Comparison of ENCODE assay signal across 11 cellular contexts in the genomic region with DNA sequence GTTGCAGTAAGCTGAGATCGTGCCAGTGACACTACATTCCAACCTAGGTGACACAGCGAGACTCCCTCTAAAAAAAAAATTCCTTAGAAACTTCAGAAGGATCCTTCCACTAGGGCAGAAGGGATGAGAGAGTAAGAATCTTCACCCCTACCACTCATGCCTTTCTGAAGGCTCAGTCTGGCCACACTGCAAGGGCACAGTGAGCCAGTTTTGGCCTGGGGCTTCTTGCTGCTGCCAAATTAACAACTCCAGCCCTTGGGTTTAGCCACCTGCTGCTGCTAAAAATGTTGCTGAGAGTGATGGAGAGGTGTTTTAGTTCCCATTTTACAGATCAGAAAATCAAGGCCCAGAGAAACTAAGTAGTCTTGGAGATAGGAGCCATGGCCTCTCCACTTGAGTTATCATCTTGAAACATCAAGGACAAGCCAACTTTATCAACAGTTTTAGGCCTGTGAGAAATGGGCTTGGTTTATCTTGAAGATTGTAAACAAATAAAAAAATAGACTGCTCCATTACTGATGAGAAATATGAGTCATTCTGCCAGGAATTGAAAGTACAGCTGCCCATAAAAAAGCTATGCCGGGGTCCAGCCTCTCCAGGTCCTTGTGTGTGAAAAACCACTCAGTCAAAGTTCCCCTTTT. TPM values are rescaled to one million over a fixed set of nuclear protein-coding genes. Genes with fewer than 3 reads are reported as not detected.
DNase-seq lines count a peak whose midpoint lies in the region; ATAC-seq and TF ChIP-seq lines count a peak whose summit lies in the region.
"Had no signal": no experiment of that assay in that cellular context is flagged by ENCODE, and none has a peak within 500 bp of the region (broad histone marks: within the 10 kb centered on the region; RNA-seq: fewer than 3 reads in every experiment).

No MANE protein-coding gene starts in this region.

- TF ChIP-seq CTCF in cardiac fibroblast (IDR thresholded peaks at IDR 0.05; ENCODE audit: low read depth, low read length) (no peak), osteoblast (IDR thresholded peaks at IDR 0.05; ENCODE audit: extremely low read depth, low read depth, low read length) (no peak)

- H3K27ac ChIP-seq in osteoblast (ENCODE audit: low read depth, low read length), result no peak overlapping the region
- H3K27ac ChIP-seq: parathyroid adenoma had no signal

- no peaks in the 10 kb centered on the region for H3K79me2 ChIP-seq in osteoblast (ENCODE audit: insufficient read depth, low read length)
- H3K79me2 ChIP-seq: parathyroid adenoma had no signal

- DNase-seq in activated T-cell treated with anti-CD3 and anti-CD28 coated beads, Interleukin-2, amount 50 U/mL, for 24 hours, result no peak
- DNase-seq in activated T-cell treated with anti-CD3 and anti-CD28 coated beads, Interleukin-2, amount 50 U/mL, for 48 hours, result no peak
- DNase-seq in MV-4-11 (lab: John Stamatoyannopoulos, UW) (peak; percentile 69), cardiac fibroblast (ENCODE audit: low read depth in 2 of 2) (peak; percentile 23 to 29), osteoblast (ENCODE audit: insufficient read length, low spot score, missing footprints) (peak; percentile 44), COLO668 (lab: John Stamatoyannopoulos, UW; ENCODE audit: unreplicated experiment) (no peak), 8988T (no peak)
- DNase-seq: left ventricle myocardium superior had no signal

- peak overlapping the region; percentile 28 for H3K4me3 Mint-ChIP-seq in activated T-cell treated with anti-CD3 and anti-CD28 coated beads, Interleukin-2, amount 50 U/mL, for 24 hours

- H4K20me1 ChIP-seq in osteoblast (ENCODE audit: insufficient read depth, low read length), result no peaks in the 10 kb centered on the region

- peaks cover 6% of the 10 kb centered on the region for H3K4me1 ChIP-seq in osteoblast (ENCODE audit: insufficient read depth, low read length)

- H3K27ac Mint-ChIP-seq in activated T-cell treated with anti-CD3 and anti-CD28 coated beads, Interleukin-2, amount 50 U/mL, for 24 hours, result peak overlapping the region; percentile 86

- peaks cover 1% of the 10 kb centered on the region for H3K36me3 Mint-ChIP-seq in activated T-cell treated with anti-CD3 and anti-CD28 coated beads, Interleukin-2, amount 50 U/mL, for 24 hours (ENCODE audit: low read depth)

- H3K27me3 ChIP-seq in osteoblast (ENCODE audit: insufficient read depth, low read length), result no peaks in the 10 kb centered on the region

- H3K36me3 ChIP-seq in osteoblast (ENCODE audit: insufficient read depth, low read length), result no peaks in the 10 kb centered on the region

- H3K4me1 Mint-ChIP-seq in activated T-cell treated with anti-CD3 and anti-CD28 coated beads, Interleukin-2, amount 50 U/mL, for 24 hours (ENCODE audit: low read depth), result peaks cover 49% of the 10 kb centered on the region

- H2AFZ ChIP-seq in osteoblast (ENCODE audit: low read length), result no peak overlapping the region
- H2AFZ ChIP-seq: parathyroid adenoma had no signal

- H3K4me3 ChIP-seq in cardiac fibroblast (replicated peaks in 1 of 2; ENCODE audit: low read depth in 2 of 2, low read length in 2 of 2) (no peak overlapping the region), osteoblast (ENCODE audit: insufficient read depth, low read length) (no peak overlapping the region)

- no peaks in the 10 kb centered on the region for H3K27me3 Mint-ChIP-seq in activated T-cell treated with anti-CD3 and anti-CD28 coated beads, Interleukin-2, amount 50 U/mL, for 24 hours

- no peaks in the 10 kb centered on the region for H3K9me3 ChIP-seq in osteoblast (ENCODE audit: low read depth, low read length)

- H3K9me3 Mint-ChIP-seq in activated T-cell treated with anti-CD3 and anti-CD28 coated beads, Interleukin-2, amount 50 U/mL, for 24 hours, result no peaks in the 10 kb centered on the region

- no peak for ATAC-seq in GM19035 (IDR thresholded peaks at IDR 0.05; ENCODE audit: unreplicated experiment)
- ATAC-seq: left ventricle myocardium superior, Panc1 had no signal

- no peak overlapping the region for H3K4me2 ChIP-seq in osteoblast (ENCODE audit: insufficient read depth, low read length)

RNA-seq across cellular contexts. Expression of a gene that starts 31.9 kb away (rescaled TPM):
- 19.4 and 23.2 TPM in 2 replicates for total RNA-seq in osteoblast

RNA-seq across cellular contexts. Expression of a gene that starts 45.5 kb away (rescaled TPM):
- total RNA-seq in osteoblast, result 3.3 and 4.4 TPM in 2 replicates

Comparison
In these comparisons a context has a peak if more than half of its experiments do, and no peak if none do; other contexts are left out.
1. DNase-seq: peak in MV-4-11 (single experiment), cardiac fibroblast (2 of 2) and osteoblast (single experiment); none in activated T-cell treated with anti-CD3 and anti-CD28 coated beads, Interleukin-2, amount 50 U/mL, for 24 hours (single experiment), activated T-cell treated with anti-CD3 and anti-CD28 coated beads, Interleukin-2, amount 50 U/mL, for 48 hours (0 of 2), COLO668 (single experiment) and 8988T (single experiment).